In genomic region chr5:109691248-109691574, GRCh38 we compare ENCODE assay signal across 8 cellular contexts. TPM values are rescaled to one million over a fixed set of nuclear protein-coding genes. Genes with fewer than 3 reads are reported as not detected.
DNase-seq lines count a peak whose midpoint lies in the region; ATAC-seq and TF ChIP-seq lines count a peak whose summit lies in the region.

No MANE protein-coding gene starts in this region.

- peaks cover 54% of the 10 kb centered on the region for H3K4me1 Mint-ChIP-seq in CD4-positive, alpha-beta T cell (ENCODE audit: low read depth)
- peaks cover 52 to 63% of the 10 kb centered on the region in 2 donors for H3K4me1 Mint-ChIP-seq in natural killer cell

- peak overlapping the region; percentile 91 for H3K4me3 Mint-ChIP-seq in CD4-positive, alpha-beta T cell
- peak overlapping the region; percentile 88 for H3K4me3 Mint-ChIP-seq in natural killer cell

- CTCF ChIA-PET in CD4-positive, alpha-beta T cell (lab: Charles Lee), result interaction anchor here (0.8 to 1.4 kb wide), 4 partner anchors 9 to 362 kb away, joined by 3 to 4 read pairs (median 3); partner anchors contain the start of gene PJA2

- H3K9me3 Mint-ChIP-seq in CD4-positive, alpha-beta T cell, result no peaks in the 10 kb centered on the region
- H3K9me3 Mint-ChIP-seq in natural killer cell, result no peaks in the 10 kb centered on the region

- intact Hi-C loops in CD4-positive, alpha-beta T cell (cut with DNase I, micrococcal nuclease), result loop anchor here (2.0 to 10.0 kb wide), 8 partner anchors 86 to 1404 kb away; partner anchors contain the start of genes FBXL17 (in 1 of the 2), FER (in 1 of the 2) and WDR36 (in 1 of the 2)
- intact Hi-C loops in natural killer cell (cut with micrococcal nuclease) (loop anchor here (5.0 kb wide), 1 partner anchor 166 kb away; no protein-coding TSS in a partner anchor), head of caudate nucleus (cut with DNase I) (no loop called here)

- H3K4me3 ChIP-seq in MG63 (peak overlapping the region; percentile 93), choroid plexus epithelial cell (ENCODE audit: low read depth, low read length) (peak overlapping the region; percentile 89)

- H3K36me3 ChIP-seq in MG63, result no peaks in the 10 kb centered on the region; the same call in 1 of the 2 replicates

- in situ Hi-C loops in GM13977 (cut with MboI; ENCODE audit: low pct_unique_long_range_greater_than_20kb, low sequenced_read_pairs, unreplicated experiment), result loop anchor here (25.0 kb wide), 1 partner anchor 1004 kb away; no protein-coding TSS in a partner anchor

- peak overlapping the region; percentile 84 for H3K27ac Mint-ChIP-seq in CD4-positive, alpha-beta T cell
- H3K27ac Mint-ChIP-seq in natural killer cell, result peak overlapping the region; percentile 85 to 93

- POLR2A ChIA-PET in CD4-positive, alpha-beta T cell (lab: Charles Lee), result interaction anchor here (0.7 to 4.2 kb wide), 15 partner anchors 10 to 1309 kb away, joined by 3 to 70 read pairs (median 4); partner anchors contain the start of genes FBXL17, PJA2 and SLC25A46

- TF ChIP-seq CTCF in CD4-positive, alpha-beta T cell (IDR thresholded peaks at IDR 0.05), result peak; percentile 30
- TF ChIP-seq CTCF in choroid plexus epithelial cell (conservative IDR thresholded peaks at IDR 0.05; ENCODE audit: low read depth, low read length) (no peak), natural killer cell (IDR thresholded peaks at IDR 0.05) (no peak), GM13977 (IDR thresholded peaks at IDR 0.05; ENCODE audit: extremely low read depth, insufficient read depth, missing control alignments) (no peak)

- H3K9me3 ChIP-seq in CD4-positive, alpha-beta T cell (ENCODE audit: control insufficient read depth, low read length), result peaks cover 8% of the 10 kb centered on the region
- H3K9me3 ChIP-seq in MG63, result peaks cover 6% of the 10 kb centered on the region

- no peaks in the 10 kb centered on the region for H3K27me3 Mint-ChIP-seq in CD4-positive, alpha-beta T cell
- H3K27me3 Mint-ChIP-seq in natural killer cell (ENCODE audit: low read depth in 2 of 2), result peaks cover 0 to under 1% of the 10 kb centered on the region in 2 donors

- peak; percentile 8 for ATAC-seq in CD4-positive, alpha-beta T cell (ENCODE audit: poor library complexity)
- no peak for ATAC-seq in natural killer cell

- peaks cover 10% of the 10 kb centered on the region for H3K36me3 Mint-ChIP-seq in CD4-positive, alpha-beta T cell (ENCODE audit: low read depth)
- no peaks in the 10 kb centered on the region for H3K36me3 Mint-ChIP-seq in natural killer cell

- peak overlapping the region; percentile 92 for H3K27ac ChIP-seq in CD4-positive, alpha-beta T cell (ENCODE audit: low read depth, low read length)

- no peaks in the 10 kb centered on the region for H3K27me3 ChIP-seq in CD4-positive, alpha-beta T cell (ENCODE audit: control insufficient read depth, insufficient read depth, low read length)
- H3K27me3 ChIP-seq in MG63, result no peaks in the 10 kb centered on the region

- DNase-seq in CD4-positive, alpha-beta T cell, result peak in 1 of 10 experiments; percentile 39
- DNase-seq in MG63, result no peak
- no peak for DNase-seq in choroid plexus epithelial cell (ENCODE audit: low read depth)
- DNase-seq in natural killer cell, result no peak
- DNase-seq in NCI-H2196 (lab: John Stamatoyannopoulos, UW; ENCODE audit: unreplicated experiment), result no peak
- DNase-seq in amniotic stem cell (lab: John Stamatoyannopoulos, UW), result no peak
- DNase-seq in GM13977 (ENCODE audit: low spot score), result no peak
- DNase-seq in head of caudate nucleus, result no peak

RNA-seq across cellular contexts. Expression of gene MAN2A1, which starts 1.5 kb away (rescaled TPM):
- 10 to 100 TPM; 50.6 to 52.7 TPM for total RNA-seq in CD4-positive, alpha-beta T cell
- 60.3 and 67.9 TPM in 2 replicates for total RNA-seq in MG63 (2014; rRNA removed; shearing (Covaris generic); ENCODE audit: low replicate concordance)
- 10 to 100 TPM; 44.9 to 54.2 (median 50.7) TPM for total RNA-seq in natural killer cell
